12 cellular contexts compared by ENCODE assay signal in genomic region chrX:39438603-39439602, GRCh38.
DNase-seq lines count a peak whose midpoint lies in the region; ATAC-seq and TF ChIP-seq lines count a peak whose summit lies in the region.
"Had no signal": no experiment of that assay in that cellular context is flagged by ENCODE, and none has a peak within 500 bp of the region (broad histone marks: within the 10 kb centered on the region; RNA-seq: fewer than 3 reads in every experiment).

No MANE protein-coding gene starts in this region.

- H3K9me3 Mint-ChIP-seq in natural killer cell = no peaks in the 10 kb centered on the region
- no peaks in the 10 kb centered on the region for H3K9me3 Mint-ChIP-seq in natural killer cell treated with Interleukin-12 subunit alpha and Interleukin-12 subunit beta and Interleukin-15 and Interleukin-18, amount 100 ng/mL, for 72 hours

- POLR2A ChIA-PET in OCI-LY7 (lab: Charles Lee) = interaction anchor here (0.6 kb wide), 1 partner anchor 47 kb away, joined by 3 read pairs; no protein-coding TSS in a partner anchor

- ATAC-seq in natural killer cell (no peak), GM18511 (IDR thresholded peaks at IDR 0.05; ENCODE audit: unreplicated experiment) (no peak), GM18502 (IDR thresholded peaks at IDR 0.05; ENCODE audit: poor library complexity, unreplicated experiment) (no peak)
- no peak for ATAC-seq in natural killer cell treated with Interleukin-12 subunit alpha and Interleukin-12 subunit beta and Interleukin-15 and Interleukin-18, amount 100 ng/mL, for 72 hours

- peaks cover 0 to 7% of the 10 kb centered on the region in 2 donors for H3K27me3 Mint-ChIP-seq in natural killer cell (ENCODE audit: low read depth in 2 of 2)
- H3K27me3 Mint-ChIP-seq in natural killer cell treated with Interleukin-12 subunit alpha and Interleukin-12 subunit beta and Interleukin-15 and Interleukin-18, amount 100 ng/mL, for 72 hours = peaks cover 0 to 16% of the 10 kb centered on the region in 2 donors

- no peak overlapping the region for H3K4me2 ChIP-seq in OCI-LY7 (ENCODE audit: low read length)

- intact Hi-C loops in natural killer cell (cut with micrococcal nuclease) = no loop called here
- intact Hi-C loops in OCI-LY7 (cut with micrococcal nuclease; ENCODE audit: unreplicated experiment) = no loop called here

- H3K4me1 ChIP-seq in OCI-LY7 (ENCODE audit: insufficient read depth, low read length, poor library complexity, severe bottlenecking) (no peaks in the 10 kb centered on the region), tibial nerve (no peaks in the 10 kb centered on the region)

- no TSS peak for BruUV-seq in OCI-LY7 (replicated peaks; lab: Mats Ljungman, UMichigan)

- TF ChIP-seq EP300 in tibial nerve (IDR thresholded peaks at IDR 0.05) = no peak

- DNase-seq in natural killer cell (no peak), OCI-LY7 (ENCODE audit: low spot score) (no peak), fibroblast of pulmonary artery (ENCODE audit: low read depth) (no peak), tibial nerve (ENCODE audit: low spot score in 2 of 2) (no peak), AG20443 (ENCODE audit: low spot score) (no peak)
- no peak for DNase-seq in natural killer cell treated with Interleukin-12 subunit alpha and Interleukin-12 subunit beta and Interleukin-15 and Interleukin-18, amount 100 ng/mL, for 72 hours (ENCODE audit: low spot score)
- DNase-seq: activated T-cell treated with anti-CD3 and anti-CD28 coated beads, Interleukin-2, amount 50 U/mL, for 4 hours; CD8-positive, alpha-beta memory T cell; NCI-H1930 had no signal

- H3K4me3 ChIP-seq in OCI-LY7 (ENCODE audit: low read depth, low read length, poor library complexity, severe bottlenecking) (no peak overlapping the region), fibroblast of pulmonary artery (replicated peaks; ENCODE audit: low read depth, low read length) (no peak overlapping the region), tibial nerve (no peak overlapping the region)

- TF ChIP-seq CTCF in natural killer cell (IDR thresholded peaks at IDR 0.05) (no peak), OCI-LY7 (conservative IDR thresholded peaks at IDR 0.05; ENCODE audit: low read length) (peak; percentile 25; the same call in 1 of the 2 replicates), fibroblast of pulmonary artery (IDR thresholded peaks at IDR 0.05; ENCODE audit: low read length, missing control alignments) (peak; percentile 11), tibial nerve (IDR thresholded peaks at IDR 0.05) (peak in 4 of 5 experiments; percentile 10 to 21 (median 13))

- CTCF ChIA-PET in OCI-LY7 (lab: Charles Lee; ENCODE audit: unreplicated experiment) = no interaction called here

- H3K36me3 Mint-ChIP-seq in natural killer cell = no peaks in the 10 kb centered on the region
- no peaks in the 10 kb centered on the region for H3K36me3 Mint-ChIP-seq in natural killer cell treated with Interleukin-12 subunit alpha and Interleukin-12 subunit beta and Interleukin-15 and Interleukin-18, amount 100 ng/mL, for 72 hours

- 69 to 70% methylated on average over 11 of the region's 11 CpGs for WGBS in tibial nerve, 2 donors

- no peak for TF ChIP-seq POLR2A in tibial nerve (IDR thresholded peaks at IDR 0.05)

- peak overlapping the region in 1 of 2 donors; percentile 93 for H3K27ac Mint-ChIP-seq in natural killer cell
- peak overlapping the region in 1 of 2 donors; percentile 90 for H3K27ac Mint-ChIP-seq in natural killer cell treated with Interleukin-12 subunit alpha and Interleukin-12 subunit beta and Interleukin-15 and Interleukin-18, amount 100 ng/mL, for 72 hours

- no peaks in the 10 kb centered on the region for H4K20me1 ChIP-seq in OCI-LY7 (ENCODE audit: insufficient read depth, low read length)

- H3K9me3 ChIP-seq in OCI-LY7 (ENCODE audit: low read length) (no peaks in the 10 kb centered on the region), tibial nerve (peaks cover 0 to 3% (median 0%) of the 10 kb centered on the region in 4 donors)
- H3K9me3 ChIP-seq: neutrophil had no signal

- no peaks in the 10 kb centered on the region for H3K27me3 ChIP-seq in tibial nerve
- H3K27me3 ChIP-seq: neutrophil had no signal

- no peaks in the 10 kb centered on the region for H3K9me2 ChIP-seq in OCI-LY7 (ENCODE audit: insufficient read depth, low read length)

- H3K36me3 ChIP-seq in OCI-LY7 (ENCODE audit: insufficient read depth, low read length) (no peaks in the 10 kb centered on the region), tibial nerve (no peaks in the 10 kb centered on the region)
- H3K36me3 ChIP-seq: neutrophil had no signal

- no peak overlapping the region for H2AFZ ChIP-seq in OCI-LY7 (ENCODE audit: low read length)

- no peaks in the 10 kb centered on the region for H3K79me2 ChIP-seq in OCI-LY7 (ENCODE audit: insufficient read depth, low read depth, low read length)

- H3K4me1 Mint-ChIP-seq in natural killer cell = peaks cover 10 to 16% of the 10 kb centered on the region in 2 donors
- peaks cover 8 to 16% of the 10 kb centered on the region in 2 donors for H3K4me1 Mint-ChIP-seq in natural killer cell treated with Interleukin-12 subunit alpha and Interleukin-12 subunit beta and Interleukin-15 and Interleukin-18, amount 100 ng/mL, for 72 hours (ENCODE audit: low read depth in 2 of 2)

- H3K27ac ChIP-seq in OCI-LY7 (ENCODE audit: low read depth, low read length, poor library complexity, severe bottlenecking) = no peak overlapping the region
- H3K27ac ChIP-seq in tibial nerve = no peak overlapping the region
- H3K27ac ChIP-seq: neutrophil had no signal

- peak overlapping the region; percentile 11 for H3K4me3 Mint-ChIP-seq in natural killer cell
- H3K4me3 Mint-ChIP-seq in natural killer cell treated with Interleukin-12 subunit alpha and Interleukin-12 subunit beta and Interleukin-15 and Interleukin-18, amount 100 ng/mL, for 72 hours = no peak overlapping the region
